Comparison of ENCODE assay signal across 1 cellular context in the genomic region with DNA sequence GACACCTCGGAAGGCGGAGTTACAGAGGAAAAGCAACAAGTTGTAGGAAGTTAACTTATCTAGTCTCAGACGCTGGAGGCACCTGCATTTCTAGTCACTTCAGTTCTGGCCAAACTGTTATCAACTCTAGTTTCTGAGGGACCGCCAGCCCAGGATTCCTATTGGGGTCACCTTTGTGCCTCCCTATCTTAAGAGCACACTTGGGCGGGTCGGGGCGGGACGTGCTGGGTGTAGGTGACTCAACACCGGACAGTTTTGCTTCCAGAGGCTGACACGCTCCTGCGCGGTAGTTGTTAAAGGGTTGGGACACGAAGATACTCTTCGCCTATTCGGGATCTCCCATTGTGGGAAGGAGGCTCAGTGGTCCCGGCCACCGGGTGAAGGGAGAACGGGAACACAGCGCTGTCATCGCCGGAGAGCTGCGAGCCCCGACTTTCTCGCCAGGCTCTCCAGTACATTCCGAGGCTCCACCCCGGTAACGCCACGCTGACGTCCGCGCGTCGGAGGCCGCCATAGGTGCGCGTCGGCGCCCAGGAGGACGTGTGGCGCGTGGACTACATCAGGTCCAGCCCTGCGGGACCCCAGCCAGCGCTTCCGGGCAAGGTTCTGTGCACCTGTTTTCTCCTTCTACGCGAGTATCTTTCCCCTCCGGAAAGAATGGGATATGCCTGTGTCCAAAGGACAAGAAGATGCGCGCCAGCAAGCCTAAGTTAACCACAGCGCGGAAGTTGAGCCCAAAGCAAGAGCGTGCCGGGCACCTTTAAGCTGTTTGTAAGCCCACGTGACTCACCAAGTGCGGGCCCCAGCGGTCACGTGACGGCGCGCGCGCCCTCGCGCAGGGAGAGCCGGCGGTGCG.
TF ChIP-seq lines count a peak whose summit lies in the region.

A gene (plus strand): TSS at position 842 of the 856 bp plus-strand sequence. CDS start 35,016 bp downstream, outside the sequence.

TF ChIP-seq in HEK293, 187 proteins besides CTCF, POLR2A, EP300 and RAD21 (continued from another document and continues in another):
- TF ChIP-seq, protein P1, sequence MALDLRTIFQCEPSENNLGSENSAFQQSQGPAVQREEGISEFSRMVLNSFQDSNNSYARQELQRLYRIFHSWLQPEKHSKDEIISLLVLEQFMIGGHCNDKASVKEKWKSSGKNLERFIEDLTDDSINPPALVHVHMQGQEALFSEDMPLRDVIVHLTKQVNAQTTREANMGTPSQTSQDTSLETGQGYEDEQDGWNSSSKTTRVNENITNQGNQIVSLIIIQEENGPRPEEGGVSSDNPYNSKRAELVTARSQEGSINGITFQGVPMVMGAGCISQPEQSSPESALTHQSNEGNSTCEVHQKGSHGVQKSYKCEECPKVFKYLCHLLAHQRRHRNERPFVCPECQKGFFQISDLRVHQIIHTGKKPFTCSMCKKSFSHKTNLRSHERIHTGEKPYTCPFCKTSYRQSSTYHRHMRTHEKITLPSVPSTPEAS (tag by site-specific recombination; IDR thresholded peaks at IDR 0.05), result no peak; the same call in 1 of the 2 replicates
- TF ChIP-seq ZNF571 (tag by site-specific recombination; IDR thresholded peaks at IDR 0.05), result no peak
- TF ChIP-seq ZNF169 (tag by site-specific recombination; IDR thresholded peaks at IDR 0.05), result no peak
- TF ChIP-seq, protein P2, sequence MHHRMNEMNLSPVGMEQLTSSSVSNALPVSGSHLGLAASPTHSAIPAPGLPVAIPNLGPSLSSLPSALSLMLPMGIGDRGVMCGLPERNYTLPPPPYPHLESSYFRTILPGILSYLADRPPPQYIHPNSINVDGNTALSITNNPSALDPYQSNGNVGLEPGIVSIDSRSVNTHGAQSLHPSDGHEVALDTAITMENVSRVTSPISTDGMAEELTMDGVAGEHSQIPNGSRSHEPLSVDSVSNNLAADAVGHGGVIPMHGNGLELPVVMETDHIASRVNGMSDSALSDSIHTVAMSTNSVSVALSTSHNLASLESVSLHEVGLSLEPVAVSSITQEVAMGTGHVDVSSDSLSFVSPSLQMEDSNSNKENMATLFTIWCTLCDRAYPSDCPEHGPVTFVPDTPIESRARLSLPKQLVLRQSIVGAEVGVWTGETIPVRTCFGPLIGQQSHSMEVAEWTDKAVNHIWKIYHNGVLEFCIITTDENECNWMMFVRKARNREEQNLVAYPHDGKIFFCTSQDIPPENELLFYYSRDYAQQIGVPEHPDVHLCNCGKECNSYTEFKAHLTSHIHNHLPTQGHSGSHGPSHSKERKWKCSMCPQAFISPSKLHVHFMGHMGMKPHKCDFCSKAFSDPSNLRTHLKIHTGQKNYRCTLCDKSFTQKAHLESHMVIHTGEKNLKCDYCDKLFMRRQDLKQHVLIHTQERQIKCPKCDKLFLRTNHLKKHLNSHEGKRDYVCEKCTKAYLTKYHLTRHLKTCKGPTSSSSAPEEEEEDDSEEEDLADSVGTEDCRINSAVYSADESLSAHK (tag by site-specific recombination; IDR thresholded peaks at IDR 0.05), result no peak
- TF ChIP-seq ZBTB8A (tag by site-specific recombination; IDR thresholded peaks at IDR 0.05), result peak; percentile 77
- peak; percentile 22 for TF ChIP-seq ZNF843 (tag by site-specific recombination; IDR thresholded peaks at IDR 0.05)
- TF ChIP-seq, protein P3, sequence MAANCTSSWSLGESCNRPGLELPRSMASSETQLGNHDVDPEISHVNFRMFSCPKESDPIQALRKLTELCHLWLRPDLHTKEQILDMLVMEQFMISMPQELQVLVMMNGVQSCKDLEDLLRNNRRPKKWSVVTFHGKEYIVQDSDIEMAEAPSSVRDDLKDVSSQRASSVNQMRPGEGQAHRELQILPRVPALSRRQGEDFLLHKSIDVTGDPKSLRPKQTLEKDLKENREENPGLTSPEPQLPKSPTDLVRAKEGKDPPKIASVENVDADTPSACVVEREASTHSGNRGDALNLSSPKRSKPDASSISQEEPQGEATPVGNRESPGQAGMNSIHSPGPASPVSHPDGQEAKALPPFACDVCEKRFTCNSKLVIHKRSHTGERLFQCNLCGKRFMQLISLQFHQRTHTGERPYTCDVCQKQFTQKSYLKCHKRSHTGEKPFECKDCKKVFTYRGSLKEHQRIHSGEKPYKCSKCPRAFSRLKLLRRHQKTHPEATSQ (tag by site-specific recombination; IDR thresholded peaks at IDR 0.05), result no peak
- TF ChIP-seq ZNF768 (tag by site-specific recombination; IDR thresholded peaks at IDR 0.05), result no peak
- TF ChIP-seq, protein P4, sequence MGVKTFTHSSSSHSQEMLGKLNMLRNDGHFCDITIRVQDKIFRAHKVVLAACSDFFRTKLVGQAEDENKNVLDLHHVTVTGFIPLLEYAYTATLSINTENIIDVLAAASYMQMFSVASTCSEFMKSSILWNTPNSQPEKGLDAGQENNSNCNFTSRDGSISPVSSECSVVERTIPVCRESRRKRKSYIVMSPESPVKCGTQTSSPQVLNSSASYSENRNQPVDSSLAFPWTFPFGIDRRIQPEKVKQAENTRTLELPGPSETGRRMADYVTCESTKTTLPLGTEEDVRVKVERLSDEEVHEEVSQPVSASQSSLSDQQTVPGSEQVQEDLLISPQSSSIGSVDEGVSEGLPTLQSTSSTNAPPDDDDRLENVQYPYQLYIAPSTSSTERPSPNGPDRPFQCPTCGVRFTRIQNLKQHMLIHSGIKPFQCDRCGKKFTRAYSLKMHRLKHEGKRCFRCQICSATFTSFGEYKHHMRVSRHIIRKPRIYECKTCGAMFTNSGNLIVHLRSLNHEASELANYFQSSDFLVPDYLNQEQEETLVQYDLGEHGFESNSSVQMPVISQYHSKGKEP (tag by site-specific recombination; IDR thresholded peaks at IDR 0.05), result no peak
- no peak for TF ChIP-seq ZNF654 (tag by site-specific recombination; IDR thresholded peaks at IDR 0.05; ENCODE audit: low read depth)
- no peak for TF ChIP-seq ZNF621 (tag by site-specific recombination; IDR thresholded peaks at IDR 0.05)
- no peak for TF ChIP-seq ZNF114 (tag by site-specific recombination; IDR thresholded peaks at IDR 0.05)
- 0 out of 2 replicates have a peak, but pooled peaks have one; percentile 30 for TF ChIP-seq KLF16 (tag by site-specific recombination; IDR thresholded peaks at IDR 0.05)
- TF ChIP-seq YY2 (tag by site-specific recombination; IDR thresholded peaks at IDR 0.05), result peak; percentile 70
- no peak for TF ChIP-seq ZNF133 (tag by site-specific recombination; IDR thresholded peaks at IDR 0.05)
- TF ChIP-seq ZNF510 (tag by site-specific recombination; IDR thresholded peaks at IDR 0.05; ENCODE audit: insufficient replicate concordance), result no peak
- TF ChIP-seq, protein P5, sequence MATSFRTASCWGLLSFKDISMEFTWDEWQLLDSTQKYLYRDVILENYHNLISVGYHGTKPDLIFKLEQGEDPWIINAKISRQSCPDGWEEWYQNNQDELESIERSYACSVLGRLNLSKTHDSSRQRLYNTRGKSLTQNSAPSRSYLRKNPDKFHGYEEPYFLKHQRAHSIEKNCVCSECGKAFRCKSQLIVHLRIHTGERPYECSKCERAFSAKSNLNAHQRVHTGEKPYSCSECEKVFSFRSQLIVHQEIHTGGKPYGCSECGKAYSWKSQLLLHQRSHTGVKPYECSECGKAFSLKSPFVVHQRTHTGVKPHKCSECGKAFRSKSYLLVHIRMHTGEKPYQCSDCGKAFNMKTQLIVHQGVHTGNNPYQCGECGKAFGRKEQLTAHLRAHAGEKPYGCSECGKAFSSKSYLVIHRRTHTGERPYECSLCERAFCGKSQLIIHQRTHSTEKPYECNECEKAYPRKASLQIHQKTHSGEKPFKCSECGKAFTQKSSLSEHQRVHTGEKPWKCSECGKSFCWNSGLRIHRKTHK (tag by site-specific recombination; IDR thresholded peaks at IDR 0.05), result no peak
- TF ChIP-seq, protein P6, sequence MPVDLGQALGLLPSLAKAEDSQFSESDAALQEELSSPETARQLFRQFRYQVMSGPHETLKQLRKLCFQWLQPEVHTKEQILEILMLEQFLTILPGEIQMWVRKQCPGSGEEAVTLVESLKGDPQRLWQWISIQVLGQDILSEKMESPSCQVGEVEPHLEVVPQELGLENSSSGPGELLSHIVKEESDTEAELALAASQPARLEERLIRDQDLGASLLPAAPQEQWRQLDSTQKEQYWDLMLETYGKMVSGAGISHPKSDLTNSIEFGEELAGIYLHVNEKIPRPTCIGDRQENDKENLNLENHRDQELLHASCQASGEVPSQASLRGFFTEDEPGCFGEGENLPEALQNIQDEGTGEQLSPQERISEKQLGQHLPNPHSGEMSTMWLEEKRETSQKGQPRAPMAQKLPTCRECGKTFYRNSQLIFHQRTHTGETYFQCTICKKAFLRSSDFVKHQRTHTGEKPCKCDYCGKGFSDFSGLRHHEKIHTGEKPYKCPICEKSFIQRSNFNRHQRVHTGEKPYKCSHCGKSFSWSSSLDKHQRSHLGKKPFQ (tag by site-specific recombination; IDR thresholded peaks at IDR 0.05), result no peak
- no peak for TF ChIP-seq ZFP3 (tag by site-specific recombination; IDR thresholded peaks at IDR 0.05; ENCODE audit: low read depth)
- TF ChIP-seq, protein P7, sequence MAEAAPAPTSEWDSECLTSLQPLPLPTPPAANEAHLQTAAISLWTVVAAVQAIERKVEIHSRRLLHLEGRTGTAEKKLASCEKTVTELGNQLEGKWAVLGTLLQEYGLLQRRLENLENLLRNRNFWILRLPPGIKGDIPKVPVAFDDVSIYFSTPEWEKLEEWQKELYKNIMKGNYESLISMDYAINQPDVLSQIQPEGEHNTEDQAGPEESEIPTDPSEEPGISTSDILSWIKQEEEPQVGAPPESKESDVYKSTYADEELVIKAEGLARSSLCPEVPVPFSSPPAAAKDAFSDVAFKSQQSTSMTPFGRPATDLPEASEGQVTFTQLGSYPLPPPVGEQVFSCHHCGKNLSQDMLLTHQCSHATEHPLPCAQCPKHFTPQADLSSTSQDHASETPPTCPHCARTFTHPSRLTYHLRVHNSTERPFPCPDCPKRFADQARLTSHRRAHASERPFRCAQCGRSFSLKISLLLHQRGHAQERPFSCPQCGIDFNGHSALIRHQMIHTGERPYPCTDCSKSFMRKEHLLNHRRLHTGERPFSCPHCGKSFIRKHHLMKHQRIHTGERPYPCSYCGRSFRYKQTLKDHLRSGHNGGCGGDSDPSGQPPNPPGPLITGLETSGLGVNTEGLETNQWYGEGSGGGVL (tag by site-specific recombination; IDR thresholded peaks at IDR 0.05), result no peak
- no peak for TF ChIP-seq ZNF423 (tag by site-specific recombination; IDR thresholded peaks at IDR 0.05)
- TF ChIP-seq, protein P8, sequence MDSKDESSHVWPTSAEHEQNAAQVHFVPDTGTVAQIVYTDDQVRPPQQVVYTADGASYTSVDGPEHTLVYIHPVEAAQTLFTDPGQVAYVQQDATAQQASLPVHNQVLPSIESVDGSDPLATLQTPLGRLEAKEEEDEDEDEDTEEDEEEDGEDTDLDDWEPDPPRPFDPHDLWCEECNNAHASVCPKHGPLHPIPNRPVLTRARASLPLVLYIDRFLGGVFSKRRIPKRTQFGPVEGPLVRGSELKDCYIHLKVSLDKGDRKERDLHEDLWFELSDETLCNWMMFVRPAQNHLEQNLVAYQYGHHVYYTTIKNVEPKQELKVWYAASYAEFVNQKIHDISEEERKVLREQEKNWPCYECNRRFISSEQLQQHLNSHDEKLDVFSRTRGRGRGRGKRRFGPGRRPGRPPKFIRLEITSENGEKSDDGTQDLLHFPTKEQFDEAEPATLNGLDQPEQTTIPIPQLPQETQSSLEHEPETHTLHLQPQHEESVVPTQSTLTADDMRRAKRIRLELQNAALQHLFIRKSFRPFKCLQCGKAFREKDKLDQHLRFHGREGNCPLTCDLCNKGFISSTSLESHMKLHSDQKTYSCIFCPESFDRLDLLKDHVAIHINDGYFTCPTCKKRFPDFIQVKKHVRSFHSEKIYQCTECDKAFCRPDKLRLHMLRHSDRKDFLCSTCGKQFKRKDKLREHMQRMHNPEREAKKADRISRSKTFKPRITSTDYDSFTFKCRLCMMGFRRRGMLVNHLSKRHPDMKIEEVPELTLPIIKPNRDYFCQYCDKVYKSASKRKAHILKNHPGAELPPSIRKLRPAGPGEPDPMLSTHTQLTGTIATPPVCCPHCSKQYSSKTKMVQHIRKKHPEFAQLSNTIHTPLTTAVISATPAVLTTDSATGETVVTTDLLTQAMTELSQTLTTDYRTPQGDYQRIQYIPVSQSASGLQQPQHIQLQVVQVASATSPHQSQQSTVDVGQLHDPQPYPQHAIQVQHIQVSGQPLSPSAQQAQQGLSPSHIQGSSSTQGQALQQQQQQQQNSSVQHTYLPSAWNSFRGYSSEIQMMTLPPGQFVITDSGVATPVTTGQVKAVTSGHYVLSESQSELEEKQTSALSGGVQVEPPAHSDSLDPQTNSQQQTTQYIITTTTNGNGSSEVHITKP (tag by site-specific recombination; IDR thresholded peaks at IDR 0.05), result peak; percentile 97
- no peak for TF ChIP-seq ZNF791 (tag by site-specific recombination; IDR thresholded peaks at IDR 0.05)
- TF ChIP-seq ZNF433 (tag by site-specific recombination; IDR thresholded peaks at IDR 0.05; ENCODE audit: low read depth), result no peak
- TF ChIP-seq KLF9 (tag by site-specific recombination; IDR thresholded peaks at IDR 0.05; ENCODE audit: low read depth), result no peak
- TF ChIP-seq ZNF248 (tag by site-specific recombination; IDR thresholded peaks at IDR 0.05), result no peak
- TF ChIP-seq, protein P9, sequence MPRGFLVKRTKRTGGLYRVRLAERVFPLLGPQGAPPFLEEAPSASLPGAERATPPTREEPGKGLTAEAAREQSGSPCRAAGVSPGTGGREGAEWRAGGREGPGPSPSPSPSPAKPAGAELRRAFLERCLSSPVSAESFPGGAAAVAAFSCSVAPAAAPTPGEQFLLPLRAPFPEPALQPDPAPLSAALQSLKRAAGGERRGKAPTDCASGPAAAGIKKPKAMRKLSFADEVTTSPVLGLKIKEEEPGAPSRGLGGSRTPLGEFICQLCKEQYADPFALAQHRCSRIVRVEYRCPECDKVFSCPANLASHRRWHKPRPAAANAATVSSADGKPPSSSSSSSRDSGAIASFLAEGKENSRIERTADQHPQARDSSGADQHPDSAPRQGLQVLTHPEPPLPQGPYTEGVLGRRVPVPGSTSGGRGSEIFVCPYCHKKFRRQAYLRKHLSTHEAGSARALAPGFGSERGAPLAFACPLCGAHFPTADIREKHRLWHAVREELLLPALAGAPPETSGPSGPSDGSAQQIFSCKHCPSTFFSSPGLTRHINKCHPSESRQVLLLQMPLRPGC (tag by site-specific recombination; IDR thresholded peaks at IDR 0.05), result peak; percentile 54; the same call in 1 of the 2 replicates
- peak; percentile 70; the same call in 1 of the 2 replicates for TF ChIP-seq ZXDB (tag by site-specific recombination; IDR thresholded peaks at IDR 0.05)
- TF ChIP-seq, protein P10, sequence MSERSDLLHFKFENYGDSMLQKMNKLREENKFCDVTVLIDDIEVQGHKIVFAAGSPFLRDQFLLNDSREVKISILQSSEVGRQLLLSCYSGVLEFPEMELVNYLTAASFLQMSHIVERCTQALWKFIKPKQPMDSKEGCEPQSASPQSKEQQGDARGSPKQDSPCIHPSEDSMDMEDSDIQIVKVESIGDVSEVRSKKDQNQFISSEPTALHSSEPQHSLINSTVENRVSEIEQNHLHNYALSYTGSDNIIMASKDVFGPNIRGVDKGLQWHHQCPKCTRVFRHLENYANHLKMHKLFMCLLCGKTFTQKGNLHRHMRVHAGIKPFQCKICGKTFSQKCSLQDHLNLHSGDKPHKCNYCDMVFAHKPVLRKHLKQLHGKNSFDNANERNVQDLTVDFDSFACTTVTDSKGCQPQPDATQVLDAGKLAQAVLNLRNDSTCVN (tag by site-specific recombination; optimal IDR thresholded peaks at IDR 0.05), result no peak
- TF ChIP-seq ZNF302 (tag by site-specific recombination; IDR thresholded peaks at IDR 0.05; ENCODE audit: low read depth), result no peak
- TF ChIP-seq ZNF366 (tag by site-specific recombination; conservative IDR thresholded peaks at IDR 0.05), result 0 out of 2 replicates have a peak, but pooled peaks have one; percentile 11
- TF ChIP-seq ZNF560 (tag by site-specific recombination; IDR thresholded peaks at IDR 0.05; ENCODE audit: borderline replicate concordance), result no peak
